20 cellular contexts compared by ENCODE assay signal in the genomic region with DNA sequence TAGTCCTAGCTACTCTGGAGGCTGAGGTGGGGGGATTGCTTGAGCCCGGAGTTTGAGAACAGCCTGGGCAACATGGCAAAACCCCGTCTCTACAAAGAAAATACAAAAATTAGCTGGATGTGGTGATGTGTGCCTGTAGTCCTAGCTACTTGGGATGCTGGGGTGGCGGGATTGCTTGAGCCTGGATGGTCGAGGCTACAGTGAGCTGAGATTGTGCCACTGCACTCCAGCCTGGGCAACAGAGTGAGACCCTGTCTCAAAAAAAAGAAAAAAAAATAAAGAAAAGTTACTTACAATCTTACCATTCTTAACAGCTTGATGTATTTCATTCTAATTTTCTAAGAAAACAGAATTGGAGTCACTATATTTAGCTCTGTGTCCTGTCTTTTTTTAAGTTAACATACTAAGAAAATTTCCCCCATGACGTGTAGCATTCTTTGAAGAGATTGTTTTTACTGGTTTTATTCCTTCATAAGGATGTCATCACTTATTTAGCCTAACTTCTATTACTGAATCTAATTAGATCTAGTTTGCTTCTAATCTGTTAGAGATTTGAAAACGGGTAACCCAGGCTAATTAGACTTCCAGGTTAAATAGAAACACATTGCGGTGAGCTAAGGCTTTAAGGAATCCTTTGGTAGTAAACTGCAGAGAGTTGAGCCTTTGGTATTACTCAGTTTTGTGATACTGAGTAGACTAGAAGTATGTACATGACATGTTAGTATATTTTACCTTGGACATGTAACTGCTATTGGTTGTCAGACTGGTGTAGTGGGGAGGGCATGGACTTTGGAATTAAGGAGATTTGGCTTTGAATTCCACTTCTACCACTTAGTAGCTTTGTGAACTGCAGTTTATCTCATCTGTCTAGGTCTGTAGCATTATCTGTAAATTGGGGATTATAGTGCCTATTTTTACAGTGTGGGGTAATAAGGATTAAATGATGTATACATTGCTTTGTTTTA. TPM values are rescaled to one million over a fixed set of nuclear protein-coding genes. Genes with fewer than 3 reads are reported as not detected.
A peak's percentile ranks its signal among the peaks of the same experiment; 100 is the strongest.
DNase-seq lines count a peak whose midpoint lies in the region; ATAC-seq, FAIRE-seq and TF ChIP-seq lines count a peak whose summit lies in the region.
"Had no signal": no experiment of that assay in that cellular context is flagged by ENCODE, and none has a peak within 500 bp of the region (broad histone marks: within the 10 kb centered on the region; RNA-seq: fewer than 3 reads in every experiment).

No MANE protein-coding gene starts in this region.

- H2BK120ac ChIP-seq in mesenchymal stem cell (ENCODE audit: low read depth, low read length) = no peak overlapping the region

- no peaks in the 10 kb centered on the region for H3K27me3 ChIP-seq in mesenchymal stem cell (ENCODE audit: control insufficient read depth in 1 of 2, insufficient read depth in 1 of 2, low read length in 2 of 2)
- H3K27me3 ChIP-seq: esophagus squamous epithelium, heart right ventricle had no signal

- no peak overlapping the region for H2BK12ac ChIP-seq in mesenchymal stem cell (ENCODE audit: low read length in 2 of 2)

- peaks cover 88% of the 10 kb centered on the region for H3K36me3 Mint-ChIP-seq in brain

- no peak overlapping the region for H3K18ac ChIP-seq in mesenchymal stem cell (ENCODE audit: low read depth in 1 of 2, low read length in 2 of 2)

- no peak overlapping the region for H2AK5ac ChIP-seq in mesenchymal stem cell (ENCODE audit: low read length, severe bottlenecking)

- TF ChIP-seq CTCF in AG10803 (conservative IDR thresholded peaks at IDR 0.05; ENCODE audit: low read length) (no peak), brain (conservative IDR thresholded peaks at IDR 0.05) (no peak)

- H4K8ac ChIP-seq in mesenchymal stem cell (ENCODE audit: low read length) = no peak overlapping the region

- no peak overlapping the region for H2AFZ ChIP-seq in mesenchymal stem cell (ENCODE audit: low read depth, low read length)

- H3K27ac ChIP-seq in mesenchymal stem cell (ENCODE audit: low read length, poor library complexity, severe bottlenecking) = no peak overlapping the region
- H3K27ac ChIP-seq: heart right ventricle, skin epidermis had no signal

- no peak overlapping the region for H2BK15ac ChIP-seq in mesenchymal stem cell (ENCODE audit: low read depth, poor library complexity, severe bottlenecking)

- peaks cover 5% of the 10 kb centered on the region for H3K4me1 Mint-ChIP-seq in brain

- peak overlapping the region in 3 of 5 experiments; percentile 28 to 55 (median 48) for H3K27ac Mint-ChIP-seq in brain

- WGBS in mesenchymal stem cell = 89% methylated on average over 6 of the region's 7 CpGs

- no peak overlapping the region for H3K9ac ChIP-seq in mesenchymal stem cell (ENCODE audit: low read length)

- no peak overlapping the region for H3K4ac ChIP-seq in mesenchymal stem cell (ENCODE audit: low read depth in 1 of 2, low read length in 2 of 2)

- no peaks in the 10 kb centered on the region for H3K9me3 ChIP-seq in mesenchymal stem cell (ENCODE audit: control insufficient read depth, low read length)
- H3K9me3 ChIP-seq: Caco-2, esophagus squamous epithelium, heart right ventricle had no signal

- no peak overlapping the region for H3K4me3 Mint-ChIP-seq in brain
- H3K4me3 Mint-ChIP-seq: activated naive CD8-positive, alpha-beta T cell; naive thymus-derived CD8-positive, alpha-beta T cell had no signal

- peak; percentile 47 for DNase-seq in AG10803 (ENCODE audit: low read depth)
- no peak for DNase-seq in GM12891 (ENCODE audit: insufficient read length, low spot score)
- DNase-seq in left lobe of liver (ENCODE audit: low spot score) = no peak
- no peak for DNase-seq in mesenchymal stem cell
- DNase-seq in NCI-H345 treated with DMSO at 0.1 percent for 48 hours (lab: John Stamatoyannopoulos, UW; ENCODE audit: unreplicated experiment) = no peak
- DNase-seq: activated CD4-positive, alpha-beta T cell treated with anti-CD3 and anti-CD28 coated beads for 4 hours; esophagus squamous epithelium; heart right ventricle; islet precursor cell; naive thymus-derived CD8-positive, alpha-beta T cell; NCI-H146; posterior cingulate gyrus; RPMI8226; stimulated activated CD4-positive, alpha-beta T cell treated with anti-CD3 and anti-CD28 coated beads, Interleukin-4, amount 100 ng/mL, for 1 hour had no signal

- H4K91ac ChIP-seq in mesenchymal stem cell (ENCODE audit: low read length) = no peak overlapping the region

- H3K4me1 ChIP-seq in mesenchymal stem cell (ENCODE audit: control insufficient read depth, insufficient read depth, low read depth, low read length) = no peaks in the 10 kb centered on the region
- H3K4me1 ChIP-seq: heart right ventricle had no signal

- no peak overlapping the region for H2BK5ac ChIP-seq in mesenchymal stem cell (ENCODE audit: low read depth, low read length, poor library complexity, severe bottlenecking)

- peak; percentile 43 for FAIRE-seq in GM12891 (lab: Jason Lieb, UNC)

- peaks cover 9 to 72% of the 10 kb centered on the region in 2 experiments for H3K36me3 ChIP-seq in mesenchymal stem cell (ENCODE audit: control insufficient read depth in 1 of 2, insufficient read depth in 2 of 2, low read depth in 1 of 2, low read length in 2 of 2)

- no peaks in the 10 kb centered on the region for H3K27me3 Mint-ChIP-seq in brain
- H3K27me3 Mint-ChIP-seq: activated naive CD8-positive, alpha-beta T cell; naive thymus-derived CD8-positive, alpha-beta T cell had no signal

- no peak overlapping the region for H3K14ac ChIP-seq in mesenchymal stem cell (ENCODE audit: low read length in 2 of 2)

- peak; percentile 88 for ATAC-seq in left lobe of liver
- ATAC-seq in HG03039 (IDR thresholded peaks at IDR 0.05; ENCODE audit: unreplicated experiment) = no peak
- ATAC-seq in HG03139 (IDR thresholded peaks at IDR 0.05; ENCODE audit: unreplicated experiment) = no peak
- ATAC-seq: heart right ventricle; naive thymus-derived CD8-positive, alpha-beta T cell had no signal

- no peak overlapping the region for H3K4me2 ChIP-seq in mesenchymal stem cell (ENCODE audit: low read length, poor library complexity, severe bottlenecking)

- H3K79me1 ChIP-seq in mesenchymal stem cell (replicated peaks; ENCODE audit: low read length, poor library complexity, severe bottlenecking) = peaks cover 17% of the 10 kb centered on the region

- H3K4me3 ChIP-seq in AG10803 (ENCODE audit: low read length) (no peak overlapping the region), mesenchymal stem cell (ENCODE audit: insufficient read depth in 1 of 2, low read depth in 1 of 2, low read length in 2 of 2) (no peak overlapping the region)
- H3K4me3 ChIP-seq: esophagus squamous epithelium, heart right ventricle, skin epidermis had no signal

- H3K23ac ChIP-seq in mesenchymal stem cell (ENCODE audit: low read length in 2 of 2) = no peak overlapping the region

- no peak for TF ChIP-seq POLR2A in GM12891 (IDR thresholded peaks at IDR 0.05; ENCODE audit: low read depth, low read length)

- H3K9me3 Mint-ChIP-seq in brain = no peaks in the 10 kb centered on the region
- H3K9me3 Mint-ChIP-seq: naive thymus-derived CD8-positive, alpha-beta T cell had no signal

TF ChIP-seq in GM12891, 5 proteins besides CTCF, POLR2A, EP300 and RAD21:
- TF ChIP-seq POU2F2 (IDR thresholded peaks at IDR 0.05; ENCODE audit: low read depth, low read length) (no peak), TAF1 (IDR thresholded peaks at IDR 0.05; ENCODE audit: low read depth, low read length) (no peak), SPI1 (IDR thresholded peaks at IDR 0.05; ENCODE audit: low read depth, low read length) (no peak), PAX5 (IDR thresholded peaks at IDR 0.05; ENCODE audit: insufficient read depth, low read length, severe bottlenecking) (no peak), POLR2AphosphoS5 (IDR thresholded peaks at IDR 0.05; ENCODE audit: low read depth, low read length) (no peak)

RNA-seq across cellular contexts. Expression of a gene that starts 24.0 kb away (rescaled TPM):
- 85.3 TPM for polyA plus RNA-seq in GM12891 (2012; ENCODE audit: low read depth, missing spikeins)
- 41.9 TPM for polyA plus RNA-seq in brain (ENCODE audit: insufficient read depth, low read depth, low replicate concordance)
- total RNA-seq in left lobe of liver = 30.8 TPM
- 154 TPM for polyA plus RNA-seq in mesenchymal stem cell (2013, experiment 1 of 2)
- polyA plus RNA-seq in mesenchymal stem cell (2013, experiment 2 of 2) = 164 TPM

RNA-seq across cellular contexts. Expression of a gene that starts 49.5 kb away (rescaled TPM):
- polyA plus RNA-seq in GM12891 (2012; ENCODE audit: low read depth, missing spikeins) = 44.3 TPM
- polyA plus RNA-seq in brain (ENCODE audit: insufficient read depth, low read depth, low replicate concordance) = 6.3 TPM
- 8.3 TPM for total RNA-seq in left lobe of liver
- polyA plus RNA-seq in mesenchymal stem cell (2013, experiment 1 of 2) = 37.4 TPM
- polyA plus RNA-seq in mesenchymal stem cell (2013, experiment 2 of 2) = 36.9 TPM
